In the genomic region with DNA sequence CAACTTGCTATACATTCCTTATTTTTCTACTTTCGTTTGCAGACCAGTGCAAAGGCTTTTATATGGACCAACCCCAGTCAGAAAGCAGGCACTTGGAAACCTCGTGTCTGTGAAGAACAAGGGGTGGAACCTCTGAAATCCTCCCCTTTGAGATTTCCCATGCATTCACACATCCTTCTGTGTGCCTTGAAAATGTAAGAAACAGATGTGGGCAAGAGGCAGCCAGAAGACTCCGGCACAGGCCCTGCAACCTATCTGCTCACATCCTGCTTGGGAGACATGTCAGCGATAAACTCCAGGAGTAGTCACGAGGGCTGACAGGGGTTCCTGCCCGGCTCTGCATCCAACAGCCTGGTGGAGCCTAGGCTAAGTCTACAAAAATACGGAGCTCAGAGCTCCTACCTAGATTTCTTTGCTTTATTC, we compare ENCODE assay signal across 1 cellular context.
TF ChIP-seq lines count a peak whose summit lies in the region.

No MANE protein-coding gene starts in this region.

TF ChIP-seq in K562, 482 proteins besides CTCF, POLR2A, EP300 and RAD21 (continued from another document and continues in another):
- TF ChIP-seq, protein P1, sequence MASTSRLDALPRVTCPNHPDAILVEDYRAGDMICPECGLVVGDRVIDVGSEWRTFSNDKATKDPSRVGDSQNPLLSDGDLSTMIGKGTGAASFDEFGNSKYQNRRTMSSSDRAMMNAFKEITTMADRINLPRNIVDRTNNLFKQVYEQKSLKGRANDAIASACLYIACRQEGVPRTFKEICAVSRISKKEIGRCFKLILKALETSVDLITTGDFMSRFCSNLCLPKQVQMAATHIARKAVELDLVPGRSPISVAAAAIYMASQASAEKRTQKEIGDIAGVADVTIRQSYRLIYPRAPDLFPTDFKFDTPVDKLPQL (IDR thresholded peaks at IDR 0.05; ENCODE audit: extremely low read depth, insufficient read length): no peak
- TF ChIP-seq FOXP1 (CRISPR knock-in tag; IDR thresholded peaks at IDR 0.05): no peak
- TF ChIP-seq, protein P2, sequence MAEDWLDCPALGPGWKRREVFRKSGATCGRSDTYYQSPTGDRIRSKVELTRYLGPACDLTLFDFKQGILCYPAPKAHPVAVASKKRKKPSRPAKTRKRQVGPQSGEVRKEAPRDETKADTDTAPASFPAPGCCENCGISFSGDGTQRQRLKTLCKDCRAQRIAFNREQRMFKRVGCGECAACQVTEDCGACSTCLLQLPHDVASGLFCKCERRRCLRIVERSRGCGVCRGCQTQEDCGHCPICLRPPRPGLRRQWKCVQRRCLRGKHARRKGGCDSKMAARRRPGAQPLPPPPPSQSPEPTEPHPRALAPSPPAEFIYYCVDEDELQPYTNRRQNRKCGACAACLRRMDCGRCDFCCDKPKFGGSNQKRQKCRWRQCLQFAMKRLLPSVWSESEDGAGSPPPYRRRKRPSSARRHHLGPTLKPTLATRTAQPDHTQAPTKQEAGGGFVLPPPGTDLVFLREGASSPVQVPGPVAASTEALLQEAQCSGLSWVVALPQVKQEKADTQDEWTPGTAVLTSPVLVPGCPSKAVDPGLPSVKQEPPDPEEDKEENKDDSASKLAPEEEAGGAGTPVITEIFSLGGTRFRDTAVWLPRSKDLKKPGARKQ (CRISPR knock-in tag; IDR thresholded peaks at IDR 0.05): no peak
- TF ChIP-seq CCNT2 (IDR thresholded peaks at IDR 0.05; ENCODE audit: borderline replicate concordance, extremely low read depth, insufficient read length, low read depth, low read length): no peak
- TF ChIP-seq BRCA1 (IDR thresholded peaks at IDR 0.05): no peak
- no peak for TF ChIP-seq BRCA1 (CRISPR knock-in tag; IDR thresholded peaks at IDR 0.05)
- TF ChIP-seq ZNF263 (CRISPR knock-in tag; IDR thresholded peaks at IDR 0.05; ENCODE audit: borderline replicate concordance): no peak
- no peak for TF ChIP-seq RNF2 (IDR thresholded peaks at IDR 0.05)
- no peak for TF ChIP-seq HDAC6 (IDR thresholded peaks at IDR 0.05; ENCODE audit: low read depth, low read length)
- no peak for TF ChIP-seq HNRNPL (IDR thresholded peaks at IDR 0.05; ENCODE audit: low read depth, low read length)
- TF ChIP-seq ZNF24 (IDR thresholded peaks at IDR 0.05): no peak
- no peak for TF ChIP-seq CHCHD3 (CRISPR knock-in tag; IDR thresholded peaks at IDR 0.05)
- no peak for TF ChIP-seq ZC3H4 (CRISPR knock-in tag; IDR thresholded peaks at IDR 0.05; ENCODE audit: borderline replicate concordance)
- TF ChIP-seq, protein P3, sequence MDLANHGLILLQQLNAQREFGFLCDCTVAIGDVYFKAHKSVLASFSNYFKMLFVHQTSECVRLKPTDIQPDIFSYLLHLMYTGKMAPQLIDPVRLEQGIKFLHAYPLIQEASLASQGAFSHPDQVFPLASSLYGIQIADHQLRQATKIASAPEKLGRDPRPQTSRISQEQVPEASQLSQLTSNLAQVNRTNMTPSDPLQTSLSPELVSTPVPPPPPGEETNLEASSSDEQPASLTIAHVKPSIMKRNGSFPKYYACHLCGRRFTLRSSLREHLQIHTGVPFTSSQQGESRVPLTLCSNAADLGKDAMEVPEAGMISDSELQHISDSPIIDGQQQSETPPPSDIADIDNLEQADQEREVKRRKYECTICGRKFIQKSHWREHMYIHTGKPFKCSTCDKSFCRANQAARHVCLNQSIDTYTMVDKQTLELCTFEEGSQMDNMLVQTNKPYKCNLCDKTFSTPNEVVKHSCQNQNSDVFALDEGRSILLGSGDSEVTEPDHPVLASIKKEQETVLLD (IDR thresholded peaks at IDR 0.05): no peak
- TF ChIP-seq HNRNPLL (IDR thresholded peaks at IDR 0.05; ENCODE audit: low read depth, low read length, poor library complexity, severe bottlenecking): no peak
- no peak for TF ChIP-seq ZNF3 (CRISPR knock-in tag; IDR thresholded peaks at IDR 0.05)
- TF ChIP-seq CXXC5 (CRISPR knock-in tag; IDR thresholded peaks at IDR 0.05): peak; percentile 68
- TF ChIP-seq ZNF311 (CRISPR knock-in tag; IDR thresholded peaks at IDR 0.05): no peak
- TF ChIP-seq, protein P4, sequence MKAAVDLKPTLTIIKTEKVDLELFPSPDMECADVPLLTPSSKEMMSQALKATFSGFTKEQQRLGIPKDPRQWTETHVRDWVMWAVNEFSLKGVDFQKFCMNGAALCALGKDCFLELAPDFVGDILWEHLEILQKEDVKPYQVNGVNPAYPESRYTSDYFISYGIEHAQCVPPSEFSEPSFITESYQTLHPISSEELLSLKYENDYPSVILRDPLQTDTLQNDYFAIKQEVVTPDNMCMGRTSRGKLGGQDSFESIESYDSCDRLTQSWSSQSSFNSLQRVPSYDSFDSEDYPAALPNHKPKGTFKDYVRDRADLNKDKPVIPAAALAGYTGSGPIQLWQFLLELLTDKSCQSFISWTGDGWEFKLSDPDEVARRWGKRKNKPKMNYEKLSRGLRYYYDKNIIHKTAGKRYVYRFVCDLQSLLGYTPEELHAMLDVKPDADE (conservative IDR thresholded peaks at IDR 0.05; ENCODE audit: control insufficient read depth, low read depth, low read length): no peak
- TF ChIP-seq, protein P5, sequence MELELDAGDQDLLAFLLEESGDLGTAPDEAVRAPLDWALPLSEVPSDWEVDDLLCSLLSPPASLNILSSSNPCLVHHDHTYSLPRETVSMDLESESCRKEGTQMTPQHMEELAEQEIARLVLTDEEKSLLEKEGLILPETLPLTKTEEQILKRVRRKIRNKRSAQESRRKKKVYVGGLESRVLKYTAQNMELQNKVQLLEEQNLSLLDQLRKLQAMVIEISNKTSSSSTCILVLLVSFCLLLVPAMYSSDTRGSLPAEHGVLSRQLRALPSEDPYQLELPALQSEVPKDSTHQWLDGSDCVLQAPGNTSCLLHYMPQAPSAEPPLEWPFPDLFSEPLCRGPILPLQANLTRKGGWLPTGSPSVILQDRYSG (tag; conservative IDR thresholded peaks at IDR 0.05; ENCODE audit: low read depth): peak; percentile 74; the same call in 1 of the 2 replicates
- TF ChIP-seq, protein P6, sequence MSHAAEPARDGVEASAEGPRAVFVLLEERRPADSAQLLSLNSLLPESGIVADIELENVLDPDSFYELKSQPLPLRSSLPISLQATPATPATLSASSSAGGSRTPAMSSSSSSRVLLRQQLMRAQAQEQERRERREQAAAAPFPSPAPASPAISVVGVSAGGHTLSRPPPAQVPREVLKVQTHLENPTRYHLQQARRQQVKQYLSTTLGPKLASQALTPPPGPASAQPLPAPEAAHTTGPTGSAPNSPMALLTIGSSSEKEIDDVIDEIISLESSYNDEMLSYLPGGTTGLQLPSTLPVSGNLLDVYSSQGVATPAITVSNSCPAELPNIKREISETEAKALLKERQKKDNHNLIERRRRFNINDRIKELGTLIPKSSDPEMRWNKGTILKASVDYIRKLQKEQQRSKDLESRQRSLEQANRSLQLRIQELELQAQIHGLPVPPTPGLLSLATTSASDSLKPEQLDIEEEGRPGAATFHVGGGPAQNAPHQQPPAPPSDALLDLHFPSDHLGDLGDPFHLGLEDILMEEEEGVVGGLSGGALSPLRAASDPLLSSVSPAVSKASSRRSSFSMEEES (CRISPR knock-in tag; IDR thresholded peaks at IDR 0.05): peak; percentile 81
- TF ChIP-seq SMARCB1 (IDR thresholded peaks at IDR 0.05; ENCODE audit: insufficient read length, low read depth): no peak
- no peak for TF ChIP-seq SMARCC2 (IDR thresholded peaks at IDR 0.05; ENCODE audit: low read depth)
- TF ChIP-seq, protein P7, sequence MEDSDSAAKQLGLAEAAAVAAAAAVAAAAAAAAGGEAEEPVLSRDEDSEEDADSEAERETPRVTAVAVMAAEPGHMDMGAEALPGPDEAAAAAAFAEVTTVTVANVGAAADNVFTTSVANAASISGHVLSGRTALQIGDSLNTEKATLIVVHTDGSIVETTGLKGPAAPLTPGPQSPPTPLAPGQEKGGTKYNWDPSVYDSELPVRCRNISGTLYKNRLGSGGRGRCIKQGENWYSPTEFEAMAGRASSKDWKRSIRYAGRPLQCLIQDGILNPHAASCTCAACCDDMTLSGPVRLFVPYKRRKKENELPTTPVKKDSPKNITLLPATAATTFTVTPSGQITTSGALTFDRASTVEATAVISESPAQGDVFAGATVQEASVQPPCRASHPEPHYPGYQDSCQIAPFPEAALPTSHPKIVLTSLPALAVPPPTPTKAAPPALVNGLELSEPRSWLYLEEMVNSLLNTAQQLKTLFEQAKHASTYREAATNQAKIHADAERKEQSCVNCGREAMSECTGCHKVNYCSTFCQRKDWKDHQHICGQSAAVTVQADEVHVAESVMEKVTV (CRISPR knock-in tag; IDR thresholded peaks at IDR 0.05): no peak
- TF ChIP-seq TEAD2 (tag; IDR thresholded peaks at IDR 0.05): no peak
- TF ChIP-seq CBX5 (IDR thresholded peaks at IDR 0.05; ENCODE audit: borderline replicate concordance, low read depth): no peak
- TF ChIP-seq L3MBTL2 (IDR thresholded peaks at IDR 0.05): peak; percentile 86
- TF ChIP-seq, protein P8, sequence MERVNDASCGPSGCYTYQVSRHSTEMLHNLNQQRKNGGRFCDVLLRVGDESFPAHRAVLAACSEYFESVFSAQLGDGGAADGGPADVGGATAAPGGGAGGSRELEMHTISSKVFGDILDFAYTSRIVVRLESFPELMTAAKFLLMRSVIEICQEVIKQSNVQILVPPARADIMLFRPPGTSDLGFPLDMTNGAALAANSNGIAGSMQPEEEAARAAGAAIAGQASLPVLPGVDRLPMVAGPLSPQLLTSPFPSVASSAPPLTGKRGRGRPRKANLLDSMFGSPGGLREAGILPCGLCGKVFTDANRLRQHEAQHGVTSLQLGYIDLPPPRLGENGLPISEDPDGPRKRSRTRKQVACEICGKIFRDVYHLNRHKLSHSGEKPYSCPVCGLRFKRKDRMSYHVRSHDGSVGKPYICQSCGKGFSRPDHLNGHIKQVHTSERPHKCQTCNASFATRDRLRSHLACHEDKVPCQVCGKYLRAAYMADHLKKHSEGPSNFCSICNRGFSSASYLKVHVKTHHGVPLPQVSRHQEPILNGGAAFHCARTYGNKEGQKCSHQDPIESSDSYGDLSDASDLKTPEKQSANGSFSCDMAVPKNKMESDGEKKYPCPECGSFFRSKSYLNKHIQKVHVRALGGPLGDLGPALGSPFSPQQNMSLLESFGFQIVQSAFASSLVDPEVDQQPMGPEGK (CRISPR knock-in tag; IDR thresholded peaks at IDR 0.05; ENCODE audit: borderline replicate concordance): 0 out of 2 replicates have a peak, but pooled peaks have one; percentile 28
- no peak for TF ChIP-seq NR4A1 (CRISPR knock-in tag; IDR thresholded peaks at IDR 0.05)
- 0 out of 2 replicates have a peak, but pooled peaks have one; percentile 55 for TF ChIP-seq NR4A1 (tag; IDR thresholded peaks at IDR 0.05)
- TF ChIP-seq, protein P9, sequence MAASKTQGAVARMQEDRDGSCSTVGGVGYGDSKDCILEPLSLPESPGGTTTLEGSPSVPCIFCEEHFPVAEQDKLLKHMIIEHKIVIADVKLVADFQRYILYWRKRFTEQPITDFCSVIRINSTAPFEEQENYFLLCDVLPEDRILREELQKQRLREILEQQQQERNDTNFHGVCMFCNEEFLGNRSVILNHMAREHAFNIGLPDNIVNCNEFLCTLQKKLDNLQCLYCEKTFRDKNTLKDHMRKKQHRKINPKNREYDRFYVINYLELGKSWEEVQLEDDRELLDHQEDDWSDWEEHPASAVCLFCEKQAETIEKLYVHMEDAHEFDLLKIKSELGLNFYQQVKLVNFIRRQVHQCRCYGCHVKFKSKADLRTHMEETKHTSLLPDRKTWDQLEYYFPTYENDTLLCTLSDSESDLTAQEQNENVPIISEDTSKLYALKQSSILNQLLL (CRISPR knock-in tag; IDR thresholded peaks at IDR 0.05; ENCODE audit: borderline replicate concordance): no peak
- no peak for TF ChIP-seq NR3C1 (CRISPR knock-in tag; IDR thresholded peaks at IDR 0.05)
- TF ChIP-seq ZNF184 (CRISPR knock-in tag; IDR thresholded peaks at IDR 0.05): no peak
- TF ChIP-seq SIN3B (IDR thresholded peaks at IDR 0.05; ENCODE audit: low read depth): no peak
- TF ChIP-seq ZBTB1 (CRISPR knock-in tag; IDR thresholded peaks at IDR 0.05; ENCODE audit: borderline replicate concordance, low read depth): no peak
- TF ChIP-seq RAD51 (IDR thresholded peaks at IDR 0.05; ENCODE audit: borderline replicate concordance, low read depth): peak; percentile 53; the same call in 1 of the 2 replicates
- TF ChIP-seq ZNF436 (CRISPR knock-in tag; IDR thresholded peaks at IDR 0.05): no peak
- TF ChIP-seq NR1H2 (CRISPR knock-in tag; IDR thresholded peaks at IDR 0.05): no peak
- no peak for TF ChIP-seq ZNF274 (IDR thresholded peaks at IDR 0.05; ENCODE audit: borderline replicate concordance, low read depth, low read length)
- TF ChIP-seq, protein P10, sequence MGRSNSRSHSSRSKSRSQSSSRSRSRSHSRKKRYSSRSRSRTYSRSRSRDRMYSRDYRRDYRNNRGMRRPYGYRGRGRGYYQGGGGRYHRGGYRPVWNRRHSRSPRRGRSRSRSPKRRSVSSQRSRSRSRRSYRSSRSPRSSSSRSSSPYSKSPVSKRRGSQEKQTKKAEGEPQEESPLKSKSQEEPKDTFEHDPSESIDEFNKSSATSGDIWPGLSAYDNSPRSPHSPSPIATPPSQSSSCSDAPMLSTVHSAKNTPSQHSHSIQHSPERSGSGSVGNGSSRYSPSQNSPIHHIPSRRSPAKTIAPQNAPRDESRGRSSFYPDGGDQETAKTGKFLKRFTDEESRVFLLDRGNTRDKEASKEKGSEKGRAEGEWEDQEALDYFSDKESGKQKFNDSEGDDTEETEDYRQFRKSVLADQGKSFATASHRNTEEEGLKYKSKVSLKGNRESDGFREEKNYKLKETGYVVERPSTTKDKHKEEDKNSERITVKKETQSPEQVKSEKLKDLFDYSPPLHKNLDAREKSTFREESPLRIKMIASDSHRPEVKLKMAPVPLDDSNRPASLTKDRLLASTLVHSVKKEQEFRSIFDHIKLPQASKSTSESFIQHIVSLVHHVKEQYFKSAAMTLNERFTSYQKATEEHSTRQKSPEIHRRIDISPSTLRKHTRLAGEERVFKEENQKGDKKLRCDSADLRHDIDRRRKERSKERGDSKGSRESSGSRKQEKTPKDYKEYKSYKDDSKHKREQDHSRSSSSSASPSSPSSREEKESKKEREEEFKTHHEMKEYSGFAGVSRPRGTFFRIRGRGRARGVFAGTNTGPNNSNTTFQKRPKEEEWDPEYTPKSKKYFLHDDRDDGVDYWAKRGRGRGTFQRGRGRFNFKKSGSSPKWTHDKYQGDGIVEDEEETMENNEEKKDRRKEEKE (IDR thresholded peaks at IDR 0.05; ENCODE audit: borderline replicate concordance in 1 of 2, control insufficient read depth in 1 of 2, low read depth in 2 of 2, low read length in 1 of 2): no peak
- no peak for TF ChIP-seq FOXA1 (IDR thresholded peaks at IDR 0.05; ENCODE audit: borderline replicate concordance)
- peak; percentile 24; the same call in 1 of the 2 replicates for TF ChIP-seq CBFA2T3 (IDR thresholded peaks at IDR 0.05)
- no peak for TF ChIP-seq PHTF2 (CRISPR knock-in tag; IDR thresholded peaks at IDR 0.05)
- TF ChIP-seq KLF16 (IDR thresholded peaks at IDR 0.05): no peak
- TF ChIP-seq KDM2B (CRISPR knock-in tag; IDR thresholded peaks at IDR 0.05): no peak
